ENCODE assay signal across 9 cellular contexts in the genomic region with DNA sequence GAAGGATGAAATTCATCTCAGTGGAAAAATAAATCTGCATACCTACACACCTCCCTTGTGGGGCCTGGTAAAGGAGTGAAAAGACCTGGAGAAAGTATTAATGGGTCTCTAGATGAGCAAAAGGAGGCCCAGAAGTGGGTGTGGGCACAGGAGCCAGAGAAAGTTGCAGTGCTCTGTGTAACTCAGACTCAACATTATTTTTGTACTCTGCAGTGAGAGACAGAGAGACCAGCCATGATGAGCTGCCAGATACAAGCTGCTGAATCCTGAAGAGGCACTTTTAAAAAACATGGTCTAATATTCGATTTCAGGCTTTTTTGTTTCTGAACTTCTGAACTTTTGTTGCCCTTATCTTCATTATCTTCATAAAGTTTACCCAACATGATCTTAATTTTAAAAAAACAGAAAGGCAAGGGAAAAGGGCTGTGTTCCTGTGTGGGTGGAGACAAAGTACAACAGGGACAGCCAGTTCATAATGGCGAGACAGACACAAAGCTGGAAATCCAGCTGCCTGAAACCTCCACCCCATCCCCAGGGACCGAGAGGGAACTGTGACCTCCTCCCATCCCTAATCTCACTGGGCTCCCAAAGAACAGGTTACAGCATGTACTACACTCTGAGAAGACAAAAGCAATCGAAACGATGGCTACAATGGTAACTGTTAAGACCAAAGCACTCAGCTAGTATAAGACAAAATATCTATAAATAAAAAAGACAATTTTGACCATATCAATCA.
DNase-seq lines count a peak whose midpoint lies in the region; ATAC-seq and TF ChIP-seq lines count a peak whose summit lies in the region.
"Had no signal": no experiment of that assay in that cellular context is flagged by ENCODE, and none has a peak within 500 bp of the region (broad histone marks: within the 10 kb centered on the region; RNA-seq: fewer than 3 reads in every experiment).

No MANE protein-coding gene starts in this region.

- H2AFZ ChIP-seq in GM23338: no peak overlapping the region
- H2AFZ ChIP-seq in smooth muscle cell (ENCODE audit: low read depth): no peak overlapping the region

- TF ChIP-seq CTCF in GM23338 (conservative IDR thresholded peaks at IDR 0.05; ENCODE audit: low read depth in 2 of 2) (no peak), gastroesophageal sphincter (IDR thresholded peaks at IDR 0.05) (no peak), smooth muscle cell (IDR thresholded peaks at IDR 0.05; ENCODE audit: borderline replicate concordance, insufficient read depth, poor library complexity, severe bottlenecking) (no peak)

- intact Hi-C loops in posterior vena cava (cut with DNase I): no loop called here

- no peaks in the 10 kb centered on the region; the same call in 2 of the 3 replicates for H3K9me3 Mint-ChIP-seq in GM23338
- H3K9me3 Mint-ChIP-seq in T-helper 2 cell treated with Interferon-gamma antibody and Interleukin-4, amounts not matched to agents 5 μg/mL and 100 μg/mL, for 36 hours: peaks cover 14% of the 10 kb centered on the region

- no peak overlapping the region for H3K27ac ChIP-seq in GM23338 (ENCODE audit: low read depth)
- H3K27ac ChIP-seq in gastroesophageal sphincter: peak overlapping the region in 3 of 4 donors; percentile 29 to 56 (median 42)
- H3K27ac ChIP-seq in smooth muscle cell (ENCODE audit: low read depth): no peak overlapping the region

- WGBS in gastroesophageal sphincter (ENCODE audit: low coverage in 1 of 2), 2 donors: 38 to 47% methylated on average over 4 to 5 of the region's 5 CpGs
- 74% methylated on average over 5 of the region's 5 CpGs for WGBS in smooth muscle cell (ENCODE audit: low lambda C conversion rate)

- H3K9me3 ChIP-seq in gastroesophageal sphincter (no peaks in the 10 kb centered on the region), smooth muscle cell (replicated peaks; ENCODE audit: low read depth) (no peaks in the 10 kb centered on the region)

- H3K4me1 Mint-ChIP-seq in GM23338: peaks cover 2% of the 10 kb centered on the region
- peaks cover 49% of the 10 kb centered on the region for H3K4me1 Mint-ChIP-seq in T-helper 2 cell treated with Interferon-gamma antibody and Interleukin-4, amounts not matched to agents 5 μg/mL and 100 μg/mL, for 36 hours (ENCODE audit: low read depth)

- H3K79me2 ChIP-seq in GM23338 (replicated peaks; ENCODE audit: insufficient read depth) (peaks cover 14% of the 10 kb centered on the region; the same call in 1 of the 2 replicates), smooth muscle cell (ENCODE audit: low read depth) (peaks cover 6% of the 10 kb centered on the region)

- no peaks in the 10 kb centered on the region for H3K27me3 ChIP-seq in GM23338 (ENCODE audit: insufficient read depth)
- no peaks in the 10 kb centered on the region for H3K27me3 ChIP-seq in gastroesophageal sphincter
- H3K27me3 ChIP-seq in smooth muscle cell (ENCODE audit: low read depth): no peaks in the 10 kb centered on the region

- TF ChIP-seq EP300 in gastroesophageal sphincter (IDR thresholded peaks at IDR 0.05): no peak

- H3K4me2 ChIP-seq in GM23338: no peak overlapping the region
- no peak overlapping the region for H3K4me2 ChIP-seq in smooth muscle cell

- H3K36me3 Mint-ChIP-seq in GM23338 (ENCODE audit: low read depth): peaks cover 4% of the 10 kb centered on the region; the same call in 1 of the 3 replicates
- H3K36me3 Mint-ChIP-seq in T-helper 2 cell treated with Interferon-gamma antibody and Interleukin-4, amounts not matched to agents 5 μg/mL and 100 μg/mL, for 36 hours (ENCODE audit: low read depth): peaks cover 26% of the 10 kb centered on the region

- no peak for TF ChIP-seq POLR2A in gastroesophageal sphincter (IDR thresholded peaks at IDR 0.05)

- no peaks in the 10 kb centered on the region for H3K27me3 Mint-ChIP-seq in GM23338 (ENCODE audit: insufficient read depth, low read depth, poor library complexity)
- H3K27me3 Mint-ChIP-seq in T-helper 2 cell treated with Interferon-gamma antibody and Interleukin-4, amounts not matched to agents 5 μg/mL and 100 μg/mL, for 36 hours (ENCODE audit: low read depth): no peaks in the 10 kb centered on the region

- H3K4me1 ChIP-seq in GM23338 (ENCODE audit: insufficient read depth) (no peaks in the 10 kb centered on the region), gastroesophageal sphincter (peaks cover 0 to 41% (median 9%) of the 10 kb centered on the region in 3 donors), smooth muscle cell (ENCODE audit: low read depth) (peaks cover 7% of the 10 kb centered on the region)

- no peak overlapping the region for H3K4me3 Mint-ChIP-seq in GM23338
- no peak overlapping the region for H3K4me3 Mint-ChIP-seq in T-helper 2 cell treated with Interferon-gamma antibody and Interleukin-4, amounts not matched to agents 5 μg/mL and 100 μg/mL, for 36 hours

- no peaks in the 10 kb centered on the region for H3K9me2 ChIP-seq in GM23338 (ENCODE audit: insufficient read depth)

- H3F3A ChIP-seq in GM23338 (replicated peaks; ENCODE audit: low read depth) (no peaks in the 10 kb centered on the region), smooth muscle cell (ENCODE audit: low read depth) (no peaks in the 10 kb centered on the region)

- H4K20me1 ChIP-seq in GM23338 (replicated peaks; ENCODE audit: insufficient read depth) (no peaks in the 10 kb centered on the region), smooth muscle cell (ENCODE audit: low read depth) (no peaks in the 10 kb centered on the region)

- H3K4me3 ChIP-seq in GM23338 (no peak overlapping the region), gastroesophageal sphincter (no peak overlapping the region), smooth muscle cell (no peak overlapping the region)

- H3K36me3 ChIP-seq in GM23338 (ENCODE audit: insufficient read depth) (no peaks in the 10 kb centered on the region), gastroesophageal sphincter (no peaks in the 10 kb centered on the region), smooth muscle cell (ENCODE audit: low read depth) (peaks cover 5% of the 10 kb centered on the region)

- no peak overlapping the region for H3K27ac Mint-ChIP-seq in GM23338
- H3K27ac Mint-ChIP-seq in T-helper 2 cell treated with Interferon-gamma antibody and Interleukin-4, amounts not matched to agents 5 μg/mL and 100 μg/mL, for 36 hours: no peak overlapping the region

- peak; percentile 48 for ATAC-seq in GM23338
- ATAC-seq in gastroesophageal sphincter: peak; percentile 72

- peak; percentile 20 for DNase-seq in GM23338 (ENCODE audit: low spot score)
- DNase-seq in NCI-H526 treated with DMSO at 0.1 percent for 48 hours (lab: John Stamatoyannopoulos, UW): peak; percentile 83
- DNase-seq in posterior vena cava (ENCODE audit: low spot score): peak; percentile 82
- no peak for DNase-seq in smooth muscle cell (lab: John Stamatoyannopoulos, UW; ENCODE audit: unreplicated experiment)
- no peak for DNase-seq in T-helper 2 cell treated with Interferon-gamma antibody and Interleukin-4, amounts not matched to agents 5 μg/mL and 100 μg/mL, for 36 hours (ENCODE audit: low spot score)
- no peak for DNase-seq in effector CD4-positive, alpha-beta T cell
- no peak for DNase-seq in cortex of kidney (lab: John Stamatoyannopoulos, UW)
- DNase-seq: anterior cingulate cortex had no signal

- H3K9ac ChIP-seq in smooth muscle cell (ENCODE audit: low read depth): no peak overlapping the region

TF ChIP-seq in GM23338, 12 proteins besides CTCF, POLR2A, EP300 and RAD21:
- no peak for TF ChIP-seq CREB1 (CRISPR knock-in tag; IDR thresholded peaks at IDR 0.05; ENCODE audit: low read depth)
- TF ChIP-seq JUNB (IDR thresholded peaks at IDR 0.05; ENCODE audit: unreplicated experiment): no peak
TF ChIP-seq in GM23338: peak in this region for 0.

Comparison
In these comparisons a context has a peak if more than half of its experiments do, and no peak if none do; other contexts are left out.
1. DNase-seq: peak in GM23338 (single experiment), NCI-H526 treated with DMSO at 0.1 percent for 48 hours (single experiment) and posterior vena cava (single experiment); none in smooth muscle cell (single experiment), T-helper 2 cell treated with Interferon-gamma antibody and Interleukin-4, amounts not matched to agents 5 μg/mL and 100 μg/mL, for 36 hours (single experiment), effector CD4-positive, alpha-beta T cell (single experiment) and cortex of kidney (single experiment).
2. H3K27ac ChIP-seq: peak in gastroesophageal sphincter (3 of 4); none in GM23338 (single experiment) and smooth muscle cell (single experiment).